In genomic region chr11:127345819-127346459, GRCh38 we compare ENCODE assay signal across 8 cellular contexts.
DNase-seq lines count a peak whose midpoint lies in the region; ATAC-seq and TF ChIP-seq lines count a peak whose summit lies in the region.

No MANE protein-coding gene starts in this region.

- H4K20me1 ChIP-seq in GM23338 (replicated peaks; ENCODE audit: insufficient read depth), result no peaks in the 10 kb centered on the region

- no peak overlapping the region for H3K4me3 ChIP-seq in GM23338

- peaks cover 25% of the 10 kb centered on the region for H3K9me3 Mint-ChIP-seq in GM23338
- peaks cover 18% of the 10 kb centered on the region for H3K9me3 Mint-ChIP-seq in MCF 10A (ENCODE audit: unreplicated experiment)
- H3K9me3 Mint-ChIP-seq in type B pancreatic cell, result peaks cover 7% of the 10 kb centered on the region
- no peaks in the 10 kb centered on the region for H3K9me3 Mint-ChIP-seq in activated T-helper 2 cell treated with anti-CD3 and anti-CD28 coated beads, Interferon-gamma antibody, Interleukin-2, Interleukin-4, amounts not matched to agents 10 μg/mL and 5 μg/mL and 100 μg/mL, durations not matched to agents 14 hours and 24 hours and 36 hours

- intact Hi-C loops in MCF 10A (cut with micrococcal nuclease), result loop anchor here (5.0 to 10.0 kb wide), 2 partner anchors 904 to 1031 kb away; no protein-coding TSS in a partner anchor
- intact Hi-C loops in activated T-helper 2 cell treated with anti-CD3 and anti-CD28 coated beads, Interferon-gamma antibody, Interleukin-2, Interleukin-4, amounts not matched to agents 10 μg/mL and 5 μg/mL and 100 μg/mL, durations not matched to agents 14 hours and 24 hours and 36 hours (cut with micrococcal nuclease), result loop anchor here (5.0 kb wide), 1 partner anchor 904 kb away; no protein-coding TSS in a partner anchor

- no peak overlapping the region; the same call in 1 of the 2 replicates for H3K27ac Mint-ChIP-seq in GM23338
- H3K27ac Mint-ChIP-seq in MCF 10A (ENCODE audit: low read depth, unreplicated experiment), result no peak overlapping the region
- no peak overlapping the region for H3K27ac Mint-ChIP-seq in type B pancreatic cell
- H3K27ac Mint-ChIP-seq in activated T-helper 2 cell treated with anti-CD3 and anti-CD28 coated beads, Interferon-gamma antibody, Interleukin-2, Interleukin-4, amounts not matched to agents 10 μg/mL and 5 μg/mL and 100 μg/mL, durations not matched to agents 14 hours and 24 hours and 36 hours, result no peak overlapping the region

- POLR2A ChIA-PET in MCF 10A (lab: Yijun Ruan, JAX), result interaction anchor here (0.7 kb wide), 2 partner anchors 467 to 1100 kb away, joined by 3 read pairs; no protein-coding TSS in a partner anchor

- TF ChIP-seq CTCF in GM23338 (conservative IDR thresholded peaks at IDR 0.05; ENCODE audit: low read depth in 2 of 2) (peak; percentile 84 to 92), MCF 10A (IDR thresholded peaks at IDR 0.05; ENCODE audit: unreplicated experiment) (peak; percentile 72), type B pancreatic cell (conservative IDR thresholded peaks at IDR 0.05) (peak; percentile 88)

- no peak overlapping the region for H3K4me3 Mint-ChIP-seq in GM23338
- no peak overlapping the region for H3K4me3 Mint-ChIP-seq in MCF 10A (ENCODE audit: unreplicated experiment)
- H3K4me3 Mint-ChIP-seq in type B pancreatic cell, result no peak overlapping the region
- no peak overlapping the region for H3K4me3 Mint-ChIP-seq in activated T-helper 2 cell treated with anti-CD3 and anti-CD28 coated beads, Interferon-gamma antibody, Interleukin-2, Interleukin-4, amounts not matched to agents 10 μg/mL and 5 μg/mL and 100 μg/mL, durations not matched to agents 14 hours and 24 hours and 36 hours (ENCODE audit: low read depth)

- CTCF ChIA-PET in MCF 10A (lab: Yijun Ruan, JAX), result interaction anchor here (0.5 to 2.6 kb wide), 24 partner anchors 9 to 1752 kb away, joined by 3 to 15 read pairs (median 3); no protein-coding TSS in a partner anchor

- H3K27me3 Mint-ChIP-seq in GM23338 (ENCODE audit: insufficient read depth, low read depth, poor library complexity), result no peaks in the 10 kb centered on the region
- H3K27me3 Mint-ChIP-seq in MCF 10A (ENCODE audit: insufficient read depth, unreplicated experiment), result no peaks in the 10 kb centered on the region
- H3K27me3 Mint-ChIP-seq in type B pancreatic cell, result no peaks in the 10 kb centered on the region
- no peaks in the 10 kb centered on the region for H3K27me3 Mint-ChIP-seq in activated T-helper 2 cell treated with anti-CD3 and anti-CD28 coated beads, Interferon-gamma antibody, Interleukin-2, Interleukin-4, amounts not matched to agents 10 μg/mL and 5 μg/mL and 100 μg/mL, durations not matched to agents 14 hours and 24 hours and 36 hours (ENCODE audit: low read depth)

- no peaks in the 10 kb centered on the region for H3K4me1 ChIP-seq in GM23338 (ENCODE audit: insufficient read depth)

- peaks cover 11% of the 10 kb centered on the region for H3K36me3 ChIP-seq in GM23338 (ENCODE audit: insufficient read depth)

- no peak overlapping the region for H3K4me2 ChIP-seq in GM23338

- H3K27ac ChIP-seq in GM23338 (ENCODE audit: low read depth), result no peak overlapping the region

- H3K36me3 Mint-ChIP-seq in GM23338 (ENCODE audit: low read depth), result peaks cover 12% of the 10 kb centered on the region; the same call in 2 of the 3 replicates
- H3K36me3 Mint-ChIP-seq in MCF 10A (ENCODE audit: insufficient read depth, unreplicated experiment), result no peaks in the 10 kb centered on the region
- no peaks in the 10 kb centered on the region for H3K36me3 Mint-ChIP-seq in type B pancreatic cell
- H3K36me3 Mint-ChIP-seq in activated T-helper 2 cell treated with anti-CD3 and anti-CD28 coated beads, Interferon-gamma antibody, Interleukin-2, Interleukin-4, amounts not matched to agents 10 μg/mL and 5 μg/mL and 100 μg/mL, durations not matched to agents 14 hours and 24 hours and 36 hours (ENCODE audit: low read depth), result no peaks in the 10 kb centered on the region

- no TSS peak for BruUV-seq in MCF 10A (replicated peaks; lab: Mats Ljungman, UMichigan)

- ATAC-seq in GM23338 (peak; percentile 52), left lobe of liver (peak; percentile 83), HG03457 (IDR thresholded peaks at IDR 0.05; ENCODE audit: unreplicated experiment) (no peak)

- H3F3A ChIP-seq in GM23338 (replicated peaks; ENCODE audit: low read depth), result no peaks in the 10 kb centered on the region

- DNase-seq in COLO829 (ENCODE audit: low spot score) (peak; percentile 40), GM23338 (ENCODE audit: low spot score) (peak; percentile 72), NCI-H526 (lab: John Stamatoyannopoulos, UW) (peak; percentile 19 to 87), MCF 10A (ENCODE audit: unreplicated experiment) (peak; percentile 58), left lobe of liver (ENCODE audit: low spot score) (no peak), type B pancreatic cell (ENCODE audit: extremely low spot score, unreplicated experiment) (no peak)
- no peak for DNase-seq in activated T-helper 2 cell treated with anti-CD3 and anti-CD28 coated beads, Interferon-gamma antibody, Interleukin-2, Interleukin-4, amounts not matched to agents 10 μg/mL and 5 μg/mL and 100 μg/mL, durations not matched to agents 14 hours and 24 hours and 36 hours (ENCODE audit: low spot score)

- no peaks in the 10 kb centered on the region for H3K9me2 ChIP-seq in GM23338 (ENCODE audit: insufficient read depth)

- H2AFZ ChIP-seq in GM23338, result peak overlapping the region; percentile 58

- H3K27me3 ChIP-seq in GM23338 (ENCODE audit: insufficient read depth), result no peaks in the 10 kb centered on the region

- H3K4me1 Mint-ChIP-seq in GM23338 (peaks cover 9% of the 10 kb centered on the region; the same call in 1 of the 3 replicates), MCF 10A (ENCODE audit: insufficient read depth, unreplicated experiment) (no peaks in the 10 kb centered on the region), type B pancreatic cell (ENCODE audit: unreplicated experiment) (peaks cover 6% of the 10 kb centered on the region)
- H3K4me1 Mint-ChIP-seq in activated T-helper 2 cell treated with anti-CD3 and anti-CD28 coated beads, Interferon-gamma antibody, Interleukin-2, Interleukin-4, amounts not matched to agents 10 μg/mL and 5 μg/mL and 100 μg/mL, durations not matched to agents 14 hours and 24 hours and 36 hours (ENCODE audit: low read depth), result no peaks in the 10 kb centered on the region

- H3K79me2 ChIP-seq in GM23338 (replicated peaks; ENCODE audit: insufficient read depth), result no peaks in the 10 kb centered on the region

TF ChIP-seq in GM23338, 12 proteins besides CTCF, POLR2A, EP300 and RAD21 (continues in another document):
- TF ChIP-seq ETS1 (IDR thresholded peaks at IDR 0.05) (no peak), ZNF114 (CRISPR knock-in tag; IDR thresholded peaks at IDR 0.05) (no peak), JUNB (IDR thresholded peaks at IDR 0.05; ENCODE audit: unreplicated experiment) (no peak)

Comparison
In these comparisons a context has a peak if more than half of its experiments do, and no peak if none do; other contexts are left out.
1. DNase-seq: peak in COLO829 (single experiment), GM23338 (single experiment), NCI-H526 (2 of 2) and MCF 10A (single experiment); none in left lobe of liver (single experiment), type B pancreatic cell (single experiment) and activated T-helper 2 cell treated with anti-CD3 and anti-CD28 coated beads, Interferon-gamma antibody, Interleukin-2, Interleukin-4, amounts not matched to agents 10 μg/mL and 5 μg/mL and 100 μg/mL, durations not matched to agents 14 hours and 24 hours and 36 hours (single experiment).
2. Peak in every context shown above with its lines, with median percentiles within 50 percentile points of each other: CTCF ChIP-seq.